1 cellular context compared by ENCODE assay signal in the genomic region with DNA sequence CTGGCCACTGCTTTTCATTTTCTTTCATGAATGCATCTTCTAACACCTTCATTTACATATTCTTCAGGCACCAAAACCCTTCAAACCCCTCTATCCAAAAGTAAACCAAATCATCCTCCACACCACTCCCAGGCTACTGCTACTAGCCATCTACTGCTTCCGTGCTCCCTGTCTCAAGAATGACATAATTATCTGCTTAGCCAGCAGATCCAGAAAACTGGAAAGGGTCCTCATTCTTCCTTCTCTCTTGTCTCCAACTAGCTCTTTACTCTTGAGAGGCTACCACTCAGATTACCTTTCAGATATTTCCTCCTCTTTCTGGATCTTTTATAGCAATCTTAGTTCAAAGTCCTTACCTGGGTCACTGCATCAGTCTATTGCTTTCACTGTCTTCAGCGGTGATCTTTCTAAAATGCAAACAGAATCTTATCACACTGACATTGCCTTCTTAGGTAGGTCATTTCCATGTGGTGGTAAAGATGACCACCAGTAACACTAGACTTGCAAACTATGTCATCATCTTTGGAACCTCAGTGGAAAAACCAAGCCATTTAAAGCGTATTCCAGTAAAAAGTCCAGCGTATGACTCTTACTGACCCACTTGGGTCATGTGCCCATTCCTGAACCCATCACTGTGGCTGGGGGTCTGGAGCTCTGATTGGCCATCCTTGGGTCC.
A peak's percentile ranks its signal among the peaks of the same experiment; 100 is the strongest.
TF ChIP-seq lines count a peak whose summit lies in the region.

No MANE protein-coding gene starts in this region.

TF ChIP-seq in K562, 482 proteins besides CTCF, POLR2A, EP300 and RAD21 (continued from another document):
- TF ChIP-seq, protein P1, sequence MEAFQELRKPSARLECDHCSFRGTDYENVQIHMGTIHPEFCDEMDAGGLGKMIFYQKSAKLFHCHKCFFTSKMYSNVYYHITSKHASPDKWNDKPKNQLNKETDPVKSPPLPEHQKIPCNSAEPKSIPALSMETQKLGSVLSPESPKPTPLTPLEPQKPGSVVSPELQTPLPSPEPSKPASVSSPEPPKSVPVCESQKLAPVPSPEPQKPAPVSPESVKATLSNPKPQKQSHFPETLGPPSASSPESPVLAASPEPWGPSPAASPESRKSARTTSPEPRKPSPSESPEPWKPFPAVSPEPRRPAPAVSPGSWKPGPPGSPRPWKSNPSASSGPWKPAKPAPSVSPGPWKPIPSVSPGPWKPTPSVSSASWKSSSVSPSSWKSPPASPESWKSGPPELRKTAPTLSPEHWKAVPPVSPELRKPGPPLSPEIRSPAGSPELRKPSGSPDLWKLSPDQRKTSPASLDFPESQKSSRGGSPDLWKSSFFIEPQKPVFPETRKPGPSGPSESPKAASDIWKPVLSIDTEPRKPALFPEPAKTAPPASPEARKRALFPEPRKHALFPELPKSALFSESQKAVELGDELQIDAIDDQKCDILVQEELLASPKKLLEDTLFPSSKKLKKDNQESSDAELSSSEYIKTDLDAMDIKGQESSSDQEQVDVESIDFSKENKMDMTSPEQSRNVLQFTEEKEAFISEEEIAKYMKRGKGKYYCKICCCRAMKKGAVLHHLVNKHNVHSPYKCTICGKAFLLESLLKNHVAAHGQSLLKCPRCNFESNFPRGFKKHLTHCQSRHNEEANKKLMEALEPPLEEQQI (IDR thresholded peaks at IDR 0.05): no peak
- TF ChIP-seq NR2C1 (IDR thresholded peaks at IDR 0.05) (no peak), NR2C1 (tag; IDR thresholded peaks at IDR 0.05) (0 out of 2 replicates have a peak, but pooled peaks have one; percentile 8), ZBTB8A (IDR thresholded peaks at IDR 0.05; ENCODE audit: partially characterized antibody) (no peak), ZNF316 (IDR thresholded peaks at IDR 0.05) (peak; percentile 55), CXXC5 (CRISPR knock-in tag; IDR thresholded peaks at IDR 0.05) (0 out of 2 replicates have a peak, but pooled peaks have one; percentile 15), HNRNPK (IDR thresholded peaks at IDR 0.05; ENCODE audit: low read depth, low read length, poor library complexity, severe bottlenecking) (no peak), NR2C2 (CRISPR knock-in tag; IDR thresholded peaks at IDR 0.05) (no peak), NR2C2 (tag; IDR thresholded peaks at IDR 0.05) (0 out of 2 replicates have a peak, but pooled peaks have one; percentile 18), ATF3 (IDR thresholded peaks at IDR 0.05) (peak; percentile 88), ATF3 (CRISPR knock-in tag; conservative IDR thresholded peaks at IDR 0.05) (no peak), FOSL1 (tag; conservative IDR thresholded peaks at IDR 0.05) (peak; percentile 26; the same call in 1 of the 2 replicates), SMARCA4 (IDR thresholded peaks at IDR 0.05) (peak; percentile 33; the same call in 1 of the 2 replicates), L3MBTL2 (IDR thresholded peaks at IDR 0.05) (peak; percentile 21; the same call in 1 of the 2 replicates), TRIM24 (IDR thresholded peaks at IDR 0.05) (peak; percentile 52 to 74; a peak in 1 of 4 replicates), COPS2 (conservative IDR thresholded peaks at IDR 0.05) (no peak), ZNF584 (CRISPR knock-in tag; IDR thresholded peaks at IDR 0.05; ENCODE audit: low read depth) (no peak), ZNF589 (CRISPR knock-in tag; IDR thresholded peaks at IDR 0.05; ENCODE audit: low read depth) (peak; percentile 18; the same call in 1 of the 2 replicates), C11orf30 (IDR thresholded peaks at IDR 0.05; ENCODE audit: low read depth) (peak; percentile 67), ZEB2 (IDR thresholded peaks at IDR 0.05) (peak; percentile 33; the same call in 1 of the 2 replicates), CTBP1 (IDR thresholded peaks at IDR 0.05; ENCODE audit: borderline replicate concordance) (peak; percentile 47; the same call in 1 of the 2 replicates), CEBPG (CRISPR knock-in tag; IDR thresholded peaks at IDR 0.05) (peak; percentile 83), CEBPG (tag; conservative IDR thresholded peaks at IDR 0.05 in 1 of 2, IDR thresholded peaks at IDR 0.05 in 1 of 2) (peak; percentile 68 to 96), RBFOX2 (IDR thresholded peaks at IDR 0.05; ENCODE audit: low read depth, low read length) (peak; percentile 28; the same call in 1 of the 2 replicates), ADNP (tag; IDR thresholded peaks at IDR 0.05) (no peak), ZNF444 (CRISPR knock-in tag; IDR thresholded peaks at IDR 0.05) (no peak), BACH1 (tag; IDR thresholded peaks at IDR 0.05) (0 out of 2 replicates have a peak, but pooled peaks have one; percentile 9), JUN (IDR thresholded peaks at IDR 0.05; ENCODE audit: borderline replicate concordance, low read depth, low read length) (0 out of 2 replicates have a peak, but pooled peaks have one; percentile 46), JUN (CRISPR knock-in tag; IDR thresholded peaks at IDR 0.05; ENCODE audit: borderline replicate concordance) (no peak), U2AF1 (optimal IDR thresholded peaks at IDR 0.05; ENCODE audit: low read depth, low read length) (no peak), MAFG (tag; conservative IDR thresholded peaks at IDR 0.05) (peak; percentile 18; the same call in 1 of the 2 replicates), THRA (IDR thresholded peaks at IDR 0.05) (no peak), SOX6 (IDR thresholded peaks at IDR 0.05) (0 out of 2 replicates have a peak, but pooled peaks have one; percentile 32), SLC30A9 (CRISPR knock-in tag; IDR thresholded peaks at IDR 0.05) (no peak), GTF2E2 (tag; IDR thresholded peaks at IDR 0.05) (peak; percentile 8; the same call in 1 of the 2 replicates), ESRRA (IDR thresholded peaks at IDR 0.05; ENCODE audit: borderline replicate concordance, low read depth) (peak; percentile 68), POLR2AphosphoS5 (IDR thresholded peaks at IDR 0.05; ENCODE audit: control insufficient read depth, insufficient read depth, low read depth, low read length) (no peak)
